23 cellular contexts compared by ENCODE assay signal in the genomic region with DNA sequence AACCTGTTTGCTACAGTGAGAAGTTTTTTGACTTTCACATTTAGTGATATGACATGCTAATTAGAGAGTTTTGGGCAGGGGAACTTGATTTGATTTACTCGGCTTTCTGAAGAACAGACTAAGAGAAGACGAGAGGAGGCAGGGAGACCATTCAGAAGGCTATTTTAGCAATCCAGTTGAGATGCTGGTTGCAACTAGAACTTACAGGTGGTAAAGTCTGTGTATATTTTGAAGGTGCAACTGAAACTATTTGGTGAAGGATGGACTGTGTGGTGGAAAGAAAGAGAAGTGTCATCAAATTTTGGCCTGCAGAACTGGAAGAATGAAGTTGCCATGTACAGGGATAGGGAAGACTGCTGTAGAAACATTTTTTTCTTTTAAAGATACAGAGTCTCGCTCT. TPM values are rescaled to one million over a fixed set of nuclear protein-coding genes. Genes with fewer than 3 reads are reported as not detected.
DNase-seq lines count a peak whose midpoint lies in the region; ATAC-seq, FAIRE-seq and TF ChIP-seq lines count a peak whose summit lies in the region.
"Had no signal": no experiment of that assay in that cellular context is flagged by ENCODE, and none has a peak within 500 bp of the region (broad histone marks: within the 10 kb centered on the region; RNA-seq: fewer than 3 reads in every experiment).

No MANE protein-coding gene starts in this region.

- H3K36me3 ChIP-seq in Karpas-422 (ENCODE audit: insufficient read depth, low read length) (peaks cover 23% of the 10 kb centered on the region; the same call in 1 of the 2 replicates), OCI-LY7 (ENCODE audit: insufficient read depth, low read length) (peaks cover 77% of the 10 kb centered on the region)

- TF ChIP-seq POLR2A in A549 (IDR thresholded peaks at IDR 0.05; ENCODE audit: low read length), result no peak

- no peaks in the 10 kb centered on the region for H3K9me3 Mint-ChIP-seq in T-helper 2 cell treated with Interferon-gamma antibody and Interleukin-4, amounts not matched to agents 5 μg/mL and 100 μg/mL, for 36 hours
- H3K9me3 Mint-ChIP-seq in memory B cell, result no peaks in the 10 kb centered on the region
- H3K9me3 Mint-ChIP-seq: brain; H9; T-helper 1 cell treated with Interleukin-12 subunit alpha and Interleukin-12 subunit beta and Interleukin-4 antibody, amounts not matched to agents 30 μg/mL and 1 μg/mL, for 36 hours had no signal

- H2AFZ ChIP-seq in Karpas-422 (ENCODE audit: low read length) (no peak overlapping the region), OCI-LY7 (ENCODE audit: low read length) (no peak overlapping the region)
- H2AFZ ChIP-seq: hepatocyte had no signal

- H3K4me2 ChIP-seq in A549, result no peak overlapping the region
- no peak overlapping the region for H3K4me2 ChIP-seq in Karpas-422 (ENCODE audit: low read depth, low read length, poor library complexity, severe bottlenecking)
- no peak overlapping the region for H3K4me2 ChIP-seq in OCI-LY7 (ENCODE audit: low read length)
- H3K4me2 ChIP-seq: hepatocyte had no signal

- no peaks in the 10 kb centered on the region for H3K27me3 ChIP-seq in Karpas-422 (ENCODE audit: low read length)
- H3K27me3 ChIP-seq: adrenal gland, gastroesophageal sphincter, hepatocyte, vagina had no signal

- peaks cover 32% of the 10 kb centered on the region for H3K4me1 ChIP-seq in A549
- peaks cover 13% of the 10 kb centered on the region for H3K4me1 ChIP-seq in Karpas-422 (ENCODE audit: low read length)
- H3K4me1 ChIP-seq in OCI-LY7 (ENCODE audit: insufficient read depth, low read length, poor library complexity, severe bottlenecking), result no peaks in the 10 kb centered on the region
- H3K4me1 ChIP-seq: vagina had no signal

- H3K36me3 Mint-ChIP-seq in T-helper 2 cell treated with Interferon-gamma antibody and Interleukin-4, amounts not matched to agents 5 μg/mL and 100 μg/mL, for 36 hours (ENCODE audit: low read depth), result peaks cover 28% of the 10 kb centered on the region
- H3K36me3 Mint-ChIP-seq in memory B cell, result peaks cover 21% of the 10 kb centered on the region

- peaks cover 8% of the 10 kb centered on the region for H3K4me1 Mint-ChIP-seq in T-helper 2 cell treated with Interferon-gamma antibody and Interleukin-4, amounts not matched to agents 5 μg/mL and 100 μg/mL, for 36 hours (ENCODE audit: low read depth)
- no peaks in the 10 kb centered on the region for H3K4me1 Mint-ChIP-seq in memory B cell
- H3K4me1 Mint-ChIP-seq: H9 had no signal

- no peak overlapping the region for H3K4me3 ChIP-seq in A549
- no peak overlapping the region for H3K4me3 ChIP-seq in Karpas-422 (ENCODE audit: low read length)
- no peak overlapping the region for H3K4me3 ChIP-seq in OCI-LY7 (ENCODE audit: low read depth, low read length, poor library complexity, severe bottlenecking)
- H3K4me3 ChIP-seq: adrenal gland, gastroesophageal sphincter, hepatocyte, SK-N-MC, vagina had no signal

- no peak for TF ChIP-seq EP300 in A549 (IDR thresholded peaks at IDR 0.05)

- H3K27me3 Mint-ChIP-seq in T-helper 2 cell treated with Interferon-gamma antibody and Interleukin-4, amounts not matched to agents 5 μg/mL and 100 μg/mL, for 36 hours (ENCODE audit: low read depth), result no peaks in the 10 kb centered on the region
- no peaks in the 10 kb centered on the region for H3K27me3 Mint-ChIP-seq in memory B cell
- H3K27me3 Mint-ChIP-seq: brain had no signal

- no peak for FAIRE-seq in A549 (lab: Jason Lieb, UNC)

- no peak overlapping the region for H3K4me3 Mint-ChIP-seq in T-helper 2 cell treated with Interferon-gamma antibody and Interleukin-4, amounts not matched to agents 5 μg/mL and 100 μg/mL, for 36 hours
- no peak overlapping the region for H3K4me3 Mint-ChIP-seq in memory B cell
- H3K4me3 Mint-ChIP-seq: brain; H9; T-helper 1 cell treated with Interleukin-12 subunit alpha and Interleukin-12 subunit beta and Interleukin-4 antibody, amounts not matched to agents 30 μg/mL and 1 μg/mL, for 36 hours had no signal

- no peak for TF ChIP-seq CTCF in A549 (IDR thresholded peaks at IDR 0.05)
- TF ChIP-seq CTCF in OCI-LY7 (conservative IDR thresholded peaks at IDR 0.05; ENCODE audit: low read length), result no peak

- peak overlapping the region; percentile 5 for H3K27ac Mint-ChIP-seq in T-helper 2 cell treated with Interferon-gamma antibody and Interleukin-4, amounts not matched to agents 5 μg/mL and 100 μg/mL, for 36 hours
- H3K27ac Mint-ChIP-seq in memory B cell, result peak overlapping the region; percentile 9
- H3K27ac Mint-ChIP-seq: H9; T-helper 1 cell treated with Interleukin-12 subunit alpha and Interleukin-12 subunit beta and Interleukin-4 antibody, amounts not matched to agents 30 μg/mL and 1 μg/mL, for 36 hours had no signal

- no peaks in the 10 kb centered on the region for H3K9me3 ChIP-seq in A549
- H3K9me3 ChIP-seq in Karpas-422 (ENCODE audit: low read length), result no peaks in the 10 kb centered on the region
- no peaks in the 10 kb centered on the region for H3K9me3 ChIP-seq in OCI-LY7 (ENCODE audit: low read length)
- H3K9me3 ChIP-seq: adrenal gland, gastroesophageal sphincter, vagina had no signal

- H4K20me1 ChIP-seq in Karpas-422 (ENCODE audit: insufficient read depth, low read depth, low read length) (no peaks in the 10 kb centered on the region), OCI-LY7 (ENCODE audit: insufficient read depth, low read length) (no peaks in the 10 kb centered on the region)

- BruUV-seq in OCI-LY7 (replicated peaks; lab: Mats Ljungman, UMichigan), result no TSS peak

- H3K79me2 ChIP-seq in Karpas-422 (ENCODE audit: low read length) (no peaks in the 10 kb centered on the region), OCI-LY7 (ENCODE audit: insufficient read depth, low read depth, low read length) (no peaks in the 10 kb centered on the region)

- no peak for DNase-seq in T-helper 2 cell treated with Interferon-gamma antibody and Interleukin-4, amounts not matched to agents 5 μg/mL and 100 μg/mL, for 36 hours (ENCODE audit: low spot score)
- DNase-seq in T-helper 2 cell (no peak), A549 (ENCODE audit: low read depth in 1 of 2, low spot score in 1 of 2) (no peak), Karpas-422 (peak; percentile 25), memory B cell (ENCODE audit: low spot score in 2 of 2) (no peak), T-helper 1 cell (no peak), OCI-LY7 (ENCODE audit: low spot score) (no peak)
- DNase-seq: adrenal gland; DMS153; H9; KG1; NCI-H146; NCI-H446 treated with DMSO at 0.1 percent for 48 hours; stimulated activated CD4-positive, alpha-beta T cell treated with anti-CD3 and anti-CD28 coated beads, Interleukin-4, amount 100 ng/mL, for 4 hours; stimulated activated naive CD8-positive, alpha-beta T cell treated with anti-CD3 and anti-CD28 coated beads, Interleukin-15, Interleukin-2, amounts not matched to agents 100 U/mL and 50 U/mL, for 24 hours had no signal

- H3K27ac ChIP-seq in A549 (no peak overlapping the region), Karpas-422 (ENCODE audit: low read length) (no peak overlapping the region), OCI-LY7 (ENCODE audit: low read depth, low read length, poor library complexity, severe bottlenecking) (no peak overlapping the region)
- H3K27ac ChIP-seq: 22Rv1, adrenal gland, hepatocyte, SK-N-MC, vagina had no signal

- H3K9ac ChIP-seq in Karpas-422 (ENCODE audit: low read length), result no peak overlapping the region

- H3K9me2 ChIP-seq in Karpas-422 (replicated peaks; ENCODE audit: insufficient read depth, low read length), result no peaks in the 10 kb centered on the region
- no peaks in the 10 kb centered on the region for H3K9me2 ChIP-seq in OCI-LY7 (ENCODE audit: insufficient read depth, low read length)

- ATAC-seq in A549 (no peak), memory B cell (ENCODE audit: low read depth) (no peak), HG03469 (IDR thresholded peaks at IDR 0.05; ENCODE audit: unreplicated experiment) (no peak)
- ATAC-seq: gastroesophageal sphincter; stimulated activated naive CD8-positive, alpha-beta T cell treated with anti-CD3 and anti-CD28 coated beads, Interleukin-15, Interleukin-2, amounts not matched to agents 100 U/mL and 50 U/mL, for 24 hours had no signal

- intact Hi-C loops in OCI-LY7 (cut with micrococcal nuclease; ENCODE audit: unreplicated experiment), result no loop called here

- WGBS in A549 (ENCODE audit: missing lambda C conversion rate), result 91% methylated on average over 3 of the region's 3 CpGs

- CTCF ChIA-PET in A549 (lab: Yijun Ruan, JAX) (interaction anchor here (1.8 to 5.9 kb wide), 3 partner anchors 8 to 11 kb away, joined by 7 to 47 read pairs (median 7); no protein-coding TSS in a partner anchor), OCI-LY7 (lab: Charles Lee; ENCODE audit: unreplicated experiment) (interaction anchor here (0.6 kb wide), 1 partner anchor 270 kb away, joined by 3 read pairs; no protein-coding TSS in a partner anchor)

- POLR2A ChIA-PET in A549 (lab: Yijun Ruan, JAX) (no interaction called here), OCI-LY7 (lab: Charles Lee) (no interaction called here)

- no peak for TF ChIP-seq RAD21 in A549 (conservative IDR thresholded peaks at IDR 0.05 in 1 of 2, IDR thresholded peaks at IDR 0.05 in 1 of 2)

TF ChIP-seq in A549, 52 proteins besides CTCF, POLR2A, EP300 and RAD21:
- TF ChIP-seq MAFK (IDR thresholded peaks at IDR 0.05; ENCODE audit: partially characterized antibody) (peak; percentile 12), SREBF2 (IDR thresholded peaks at IDR 0.05) (no peak)

RNA-seq across cellular contexts. Expression of a gene that starts 42.2 kb away (rescaled TPM):
- polyA plus RNA-seq in A549 (2011; rRNA removed), result 358 and 452 TPM in 2 replicates
- 106 and 139 TPM in 2 replicates for polyA plus RNA-seq in A549 (2012; cell fraction: cytosol; rRNA removed)
- 126 and 194 TPM in 2 replicates for polyA plus RNA-seq in A549 (2012; cell fraction: nucleus; rRNA removed)
- polyA plus RNA-seq in A549 (2017; fragmentation: RNase III; extraction: RNeasy Plus Mini Kit Qiagen cat#74134 plus additional on column Dnase treatment), result 315 to 338 TPM (median 320 TPM) in 3 replicates
- polyA minus RNA-seq in A549 (2011; rRNA and poly(A)+ RNA removed), result 388 and 417 TPM in 2 replicates
- 152 and 184 TPM in 2 replicates for total RNA-seq in Karpas-422 (2014; rRNA removed; shearing (Covaris generic); ENCODE audit: low replicate concordance)
- total RNA-seq in OCI-LY7 (2014; rRNA removed; shearing (Covaris generic)), result 215 and 232 TPM in 2 replicates
- total RNA-seq in OCI-LY7 (2022), result 423 and 453 TPM in 2 replicates
